In genomic region chr4:102761478-102761790, GRCh38 we compare ENCODE assay signal across 8 cellular contexts. TPM values are rescaled to one million over a fixed set of nuclear protein-coding genes. Genes with fewer than 3 reads are reported as not detected.
DNase-seq lines count a peak whose midpoint lies in the region; ATAC-seq and TF ChIP-seq lines count a peak whose summit lies in the region.

No MANE protein-coding gene starts in this region.

- H3K4me1 ChIP-seq in colonic mucosa (no peaks in the 10 kb centered on the region), mucosa of rectum (ENCODE audit: control insufficient read depth in 2 of 2, insufficient read depth in 2 of 2, low read length in 2 of 2) (peaks cover 9 to 11% of the 10 kb centered on the region in 2 donors)

- H3K9ac ChIP-seq in colonic mucosa (ENCODE audit: low read depth in 2 of 2, low read length in 2 of 2) (peak overlapping the region in 1 of 2 donors; percentile 76), mucosa of rectum (ENCODE audit: low read depth in 1 of 2, low read length in 2 of 2) (peak overlapping the region; percentile 74 to 83)

- H3K27ac ChIP-seq in colonic mucosa (no peak overlapping the region), mucosa of rectum (ENCODE audit: low read depth in 2 of 2, low read length in 2 of 2) (peak overlapping the region in 1 of 2 donors; percentile 88)

- no peaks in the 10 kb centered on the region for H3K36me3 ChIP-seq in colonic mucosa
- no peaks in the 10 kb centered on the region for H3K36me3 ChIP-seq in mucosa of rectum (ENCODE audit: control insufficient read depth in 2 of 2, insufficient read depth in 2 of 2, low read length in 2 of 2)

- TF ChIP-seq CTCF in GM12864 (IDR thresholded peaks at IDR 0.05; ENCODE audit: low read depth, low read length, missing control alignments) (no peak), colonic mucosa (IDR thresholded peaks at IDR 0.05) (no peak)

- H3K27me3 ChIP-seq in colonic mucosa (no peaks in the 10 kb centered on the region), mucosa of rectum (ENCODE audit: control insufficient read depth in 2 of 2, insufficient read depth in 2 of 2, low read length in 2 of 2) (peaks cover 0 to 4% of the 10 kb centered on the region in 2 donors)

- peak overlapping the region; percentile 86 for H3K4me3 ChIP-seq in GM12864 (ENCODE audit: low read depth, low read length)
- H3K4me3 ChIP-seq in colonic mucosa, result peak overlapping the region; percentile 80
- H3K4me3 ChIP-seq in mucosa of rectum (ENCODE audit: low read length in 2 of 2), result peak overlapping the region; percentile 75 to 96

- ATAC-seq in GM19023 (IDR thresholded peaks at IDR 0.05; ENCODE audit: unreplicated experiment), result no peak

- intact Hi-C loops in colonic mucosa (cut with DNase I), result no loop called here

- H3K9me3 ChIP-seq in colonic mucosa, result no peaks in the 10 kb centered on the region
- H3K9me3 ChIP-seq in mucosa of rectum (ENCODE audit: control insufficient read depth in 2 of 2, low read length in 2 of 2), result no peaks in the 10 kb centered on the region

- DNase-seq in GM12864 (ENCODE audit: low read depth) (no peak), M059J (ENCODE audit: low read depth) (peak; percentile 7), colonic mucosa (no peak), GM03348 (ENCODE audit: low spot score) (no peak), NAMALWA (ENCODE audit: low spot score) (no peak), HCEC 1CT (no peak)

RNA-seq across cellular contexts. Expression of gene MANBA, which starts 0.7 kb away (rescaled TPM):
- 10.9 and 16.7 TPM in 2 replicates for total RNA-seq in M059J (2014; rRNA removed; shearing (Covaris generic))
- 10 to 100 TPM; 16.3 to 21.8 TPM for total RNA-seq in colonic mucosa
